In genomic region chr21:15079276-15079675, GRCh38 we compare ENCODE assay signal across 26 cellular contexts. TPM values are rescaled to one million over a fixed set of nuclear protein-coding genes. Genes with fewer than 3 reads are reported as not detected.
DNase-seq lines count a peak whose midpoint lies in the region; ATAC-seq, FAIRE-seq and TF ChIP-seq lines count a peak whose summit lies in the region.
"Had no signal": no experiment of that assay in that cellular context is flagged by ENCODE, and none has a peak within 500 bp of the region (broad histone marks: within the 10 kb centered on the region; RNA-seq: fewer than 3 reads in every experiment).

No MANE protein-coding gene starts in this region.

- CTCF ChIA-PET in CD8-positive, alpha-beta memory T cell (lab: Charles Lee): no interaction called here

- no peaks in the 10 kb centered on the region for H4K20me1 ChIP-seq in neural progenitor cell (ENCODE audit: low read depth)
- H4K20me1 ChIP-seq: BLaER1 treated with 17β-estradiol and CSF1 and Interleukin-3, amounts not matched to agents 10 nM and 100 nM had no signal

- no peak overlapping the region for H2AFZ ChIP-seq in neural progenitor cell (replicated peaks)

- H3K27me3 Mint-ChIP-seq in nephron (ENCODE audit: low read depth) (no peaks in the 10 kb centered on the region), neural progenitor cell (ENCODE audit: insufficient read depth, low read depth) (no peaks in the 10 kb centered on the region)
- H3K27me3 Mint-ChIP-seq in CD8-positive, alpha-beta memory T cell: peaks cover 1 to 23% of the 10 kb centered on the region in 2 donors
- H3K27me3 Mint-ChIP-seq: CD4-positive, alpha-beta T cell had no signal

- H3K27me3 ChIP-seq in neural progenitor cell: no peaks in the 10 kb centered on the region
- H3K27me3 ChIP-seq in CD8-positive, alpha-beta memory T cell (ENCODE audit: insufficient read depth, low read length, poor library complexity, severe bottlenecking): no peaks in the 10 kb centered on the region
- H3K27me3 ChIP-seq: BE2C; BLaER1 treated with 17β-estradiol and CSF1 and Interleukin-3, amounts not matched to agents 10 nM and 100 nM had no signal

- POLR2A ChIA-PET in CD8-positive, alpha-beta memory T cell (lab: Charles Lee): no interaction called here

- H3K27ac ChIP-seq in kidney (ENCODE audit: low read depth in 2 of 2, low read length in 2 of 2): no peak overlapping the region
- H3K27ac ChIP-seq in neural progenitor cell: no peak overlapping the region
- no peak overlapping the region for H3K27ac ChIP-seq in CD8-positive, alpha-beta memory T cell (ENCODE audit: low read depth, low read length)
- H3K27ac ChIP-seq: A549; BLaER1 treated with 17β-estradiol and CSF1 and Interleukin-3, amounts not matched to agents 10 nM and 100 nM had no signal

- no peaks in the 10 kb centered on the region for H3K36me3 Mint-ChIP-seq in nephron (ENCODE audit: low read depth)
- H3K36me3 Mint-ChIP-seq in neural progenitor cell: no peaks in the 10 kb centered on the region
- H3K36me3 Mint-ChIP-seq in CD8-positive, alpha-beta memory T cell: no peaks in the 10 kb centered on the region
- H3K36me3 Mint-ChIP-seq: CD14-positive monocyte had no signal

- DNase-seq in SK-N-DZ (ENCODE audit: low spot score) (peak; percentile 66), kidney (peak; percentile 55), neural progenitor cell (ENCODE audit: low spot score) (no peak), NCI-H146 (lab: John Stamatoyannopoulos, UW) (no peak), left colon (no peak)
- DNase-seq in CD8-positive, alpha-beta memory T cell: no peak
- DNase-seq: 8988T; ACHN; AML-193; BE2C; Calu3; CD4-positive, alpha-beta T cell; COR-L47; DMS53; DMS79 treated with DMSO at 0.1 percent for 48 hours; GF-D8; GOT3; HCEC 1CT had no signal

- no peak overlapping the region for H3K4me3 ChIP-seq in kidney (ENCODE audit: low read length in 2 of 2)
- no peak overlapping the region for H3K4me3 ChIP-seq in neural progenitor cell
- H3K4me3 ChIP-seq in CD8-positive, alpha-beta memory T cell (ENCODE audit: low read length): no peak overlapping the region
- H3K4me3 ChIP-seq: A549; BLaER1 treated with 17β-estradiol and CSF1 and Interleukin-3, amounts not matched to agents 10 nM and 100 nM had no signal

- intact Hi-C loops in kidney (cut with DNase I) (no loop called here), left colon (cut with DNase I, micrococcal nuclease) (no loop called here)

- H3K4me2 ChIP-seq in neural progenitor cell: no peak overlapping the region
- H3K4me2 ChIP-seq: A549; BLaER1 treated with 17β-estradiol and CSF1 and Interleukin-3, amounts not matched to agents 10 nM and 100 nM had no signal

- H3K9ac ChIP-seq in kidney (ENCODE audit: low read length in 2 of 2) (no peak overlapping the region), neural progenitor cell (no peak overlapping the region)
- H3K9ac ChIP-seq: BLaER1 treated with 17β-estradiol and CSF1 and Interleukin-3, amounts not matched to agents 10 nM and 100 nM had no signal

- no peaks in the 10 kb centered on the region for H3F3A ChIP-seq in neural progenitor cell (ENCODE audit: low read depth)

- ATAC-seq in left colon: no peak
- no peak for ATAC-seq in HG02642 (IDR thresholded peaks at IDR 0.05; ENCODE audit: poor library complexity, unreplicated experiment)
- ATAC-seq: A549 had no signal

- H3K9me3 Mint-ChIP-seq in nephron (no peaks in the 10 kb centered on the region), neural progenitor cell (no peaks in the 10 kb centered on the region)
- no peaks in the 10 kb centered on the region for H3K9me3 Mint-ChIP-seq in CD8-positive, alpha-beta memory T cell
- H3K9me3 Mint-ChIP-seq: CD14-positive monocyte; CD4-positive, alpha-beta T cell had no signal

- H3K4me1 Mint-ChIP-seq in nephron: peaks cover 42% of the 10 kb centered on the region
- H3K4me1 Mint-ChIP-seq in neural progenitor cell: peaks cover 29% of the 10 kb centered on the region
- no peaks in the 10 kb centered on the region for H3K4me1 Mint-ChIP-seq in CD8-positive, alpha-beta memory T cell
- H3K4me1 Mint-ChIP-seq: CD14-positive monocyte had no signal

- FAIRE-seq in kidney (lab: Jason Lieb, UNC): no peak
- FAIRE-seq: A549, GM12891, GM18507, H54 had no signal

- H3K36me3 ChIP-seq in kidney (ENCODE audit: control insufficient read depth in 1 of 2, insufficient read depth in 2 of 2, low read length in 2 of 2) (no peaks in the 10 kb centered on the region), neural progenitor cell (no peaks in the 10 kb centered on the region)
- H3K36me3 ChIP-seq in CD8-positive, alpha-beta memory T cell (ENCODE audit: insufficient read depth, low read length): no peaks in the 10 kb centered on the region
- H3K36me3 ChIP-seq: BE2C; BLaER1 treated with 17β-estradiol and CSF1 and Interleukin-3, amounts not matched to agents 10 nM and 100 nM had no signal

- no peaks in the 10 kb centered on the region for H3K79me2 ChIP-seq in neural progenitor cell (ENCODE audit: low read depth)

- peak overlapping the region in 2 of 3 experiments; percentile 57 to 63 for H3K27ac Mint-ChIP-seq in nephron
- H3K27ac Mint-ChIP-seq in neural progenitor cell: peak overlapping the region; percentile 40
- peak overlapping the region in 1 of 8 donors; percentile 32 for H3K27ac Mint-ChIP-seq in CD8-positive, alpha-beta memory T cell
- H3K27ac Mint-ChIP-seq: CD14-positive monocyte; CD4-positive, alpha-beta T cell had no signal

- H3K4me3 Mint-ChIP-seq in nephron (no peak overlapping the region), neural progenitor cell (no peak overlapping the region)
- H3K4me3 Mint-ChIP-seq in CD8-positive, alpha-beta memory T cell: no peak overlapping the region
- H3K4me3 Mint-ChIP-seq: CD14-positive monocyte; CD4-positive, alpha-beta T cell had no signal

- TF ChIP-seq CTCF in kidney (IDR thresholded peaks at IDR 0.05; ENCODE audit: borderline replicate concordance, extremely low read depth, insufficient read depth): no peak
- no peak for TF ChIP-seq CTCF in nephron (IDR thresholded peaks at IDR 0.05; ENCODE audit: unreplicated experiment in 3 of 3)
- TF ChIP-seq CTCF in neural progenitor cell (IDR thresholded peaks at IDR 0.05): no peak

- H3K9me3 ChIP-seq in kidney (ENCODE audit: control insufficient read depth in 1 of 2, low read length in 2 of 2) (no peaks in the 10 kb centered on the region), neural progenitor cell (ENCODE audit: low read depth) (no peaks in the 10 kb centered on the region)
- H3K9me3 ChIP-seq in CD8-positive, alpha-beta memory T cell (ENCODE audit: low read length): no peaks in the 10 kb centered on the region
- H3K9me3 ChIP-seq: A549, BE2C had no signal

- H3K4me1 ChIP-seq in kidney (ENCODE audit: control insufficient read depth in 1 of 2, insufficient read depth in 1 of 2, low read depth in 1 of 2, low read length in 2 of 2): no peaks in the 10 kb centered on the region
- H3K4me1 ChIP-seq in neural progenitor cell: no peaks in the 10 kb centered on the region
- H3K4me1 ChIP-seq in CD8-positive, alpha-beta memory T cell (ENCODE audit: insufficient read depth, low read length): no peaks in the 10 kb centered on the region
- H3K4me1 ChIP-seq: A549; BLaER1 treated with 17β-estradiol and CSF1 and Interleukin-3, amounts not matched to agents 10 nM and 100 nM had no signal

RNA-seq across cellular contexts. Expression of gene NRIP1, which starts 14.5 kb away (rescaled TPM):
- polyA plus RNA-seq in SK-N-DZ (2014; cell fraction: cytosol; rRNA removed): 18.6 and 18.9 TPM in 2 replicates
- 16.3 and 17.7 TPM in 2 replicates for polyA plus RNA-seq in SK-N-DZ (2014; cell fraction: nucleus; rRNA removed)
- total RNA-seq in kidney (60.4 TPM), neural progenitor cell (ENCODE audit: low replicate concordance) (45.9 and 59.1 TPM in 2 replicates), left colon (10 to 100 TPM; 78.5 to 82.9 TPM)
- 7.4 TPM for polyA plus RNA-seq in kidney (ENCODE audit: insufficient read depth, low read depth, low replicate concordance)
- 10 to 100 TPM; 14.6 to 15.7 TPM for total RNA-seq in CD8-positive, alpha-beta memory T cell
- polyA plus RNA-seq in CD8-positive, alpha-beta memory T cell: 37.6 TPM

Comparison
In these comparisons a context has a peak if more than half of its experiments do, and no peak if none do; other contexts are left out.
1. DNase-seq: peak in SK-N-DZ (single experiment) and kidney (single experiment); none in neural progenitor cell (single experiment), NCI-H146 (single experiment), left colon (0 of 2) and CD8-positive, alpha-beta memory T cell (0 of 5).